ENCODE assay signal across 8 cellular contexts in the genomic region with DNA sequence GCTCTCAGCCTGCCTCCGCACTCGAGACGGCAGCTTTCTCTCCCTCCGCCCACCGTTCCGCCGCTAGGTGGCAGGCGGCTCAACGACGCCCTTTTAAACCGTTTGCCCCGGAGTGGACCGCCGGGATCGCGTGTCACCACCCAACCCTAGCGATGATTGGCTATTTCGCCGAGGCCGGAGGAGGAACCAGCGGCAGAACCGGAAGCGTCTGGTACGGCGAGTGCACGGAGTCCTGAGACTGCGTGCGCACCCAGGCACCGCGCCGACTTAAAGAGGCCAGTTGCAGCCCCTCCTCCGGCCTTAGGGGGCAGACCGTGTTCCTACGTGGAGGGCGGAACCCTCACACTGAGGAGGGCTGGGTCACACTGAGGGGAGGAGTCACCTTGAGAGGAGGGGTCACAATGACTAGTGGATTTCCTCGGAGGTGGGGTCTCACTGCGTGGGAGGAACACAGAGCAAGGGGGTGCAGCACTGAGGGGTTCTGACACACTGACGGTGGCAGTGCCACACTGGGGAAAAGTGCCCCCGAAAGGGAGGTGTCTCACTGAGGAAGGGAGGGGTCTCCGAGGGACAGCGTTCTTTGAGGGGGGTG. TPM values are rescaled to one million over a fixed set of nuclear protein-coding genes. Genes with fewer than 3 reads are reported as not detected.
DNase-seq lines count a peak whose midpoint lies in the region; ATAC-seq, FAIRE-seq and TF ChIP-seq lines count a peak whose summit lies in the region.

No MANE protein-coding gene starts in this region.

- H3K4ac ChIP-seq in H1 (replicated peaks; ENCODE audit: insufficient read length, low read depth, low read length) (no peak overlapping the region), mesenchymal stem cell (ENCODE audit: low read depth in 1 of 2, low read length in 2 of 2) (peak overlapping the region in 1 of 2 experiments; percentile 47)

- H3K27ac ChIP-seq in H1 (ENCODE audit: low read depth, low read length) (no peak overlapping the region), mesenchymal stem cell (ENCODE audit: low read length, poor library complexity, severe bottlenecking) (peak overlapping the region; percentile 80)

- H3K27me3 ChIP-seq in Caco-2 (replicated peaks; ENCODE audit: control insufficient read depth, insufficient read depth, low read length) (no peaks in the 10 kb centered on the region), H1 (replicated peaks in 1 of 4; ENCODE audit: control insufficient read depth in 3 of 4, extremely low read depth in 1 of 4, insufficient read depth in 3 of 4, low read length in 3 of 4) (no peaks in the 10 kb centered on the region), mesenchymal stem cell (ENCODE audit: control insufficient read depth in 1 of 2, insufficient read depth in 1 of 2, low read length in 2 of 2) (no peaks in the 10 kb centered on the region)

- H3K9ac ChIP-seq in H1 (replicated peaks in 1 of 4; ENCODE audit: extremely low read depth in 1 of 4, low read depth in 3 of 4, low read length in 3 of 4) (peak overlapping the region in 2 of 4 experiments; percentile 2 to 23; a peak in 2 of 7 replicates), mesenchymal stem cell (ENCODE audit: low read length) (peak overlapping the region; percentile 90)

- peak; percentile 55 to 70 for TF ChIP-seq RAD21 in H1 (IDR thresholded peaks at IDR 0.05 in 1 of 2, conservative IDR thresholded peaks at IDR 0.05 in 1 of 2; ENCODE audit: low read depth in 2 of 2, low read length in 2 of 2)

- H3K4me2 ChIP-seq in H1 (ENCODE audit: insufficient read depth in 1 of 2, low read depth in 2 of 2, low read length in 2 of 2) (peak overlapping the region; percentile 89 to 94), mesenchymal stem cell (ENCODE audit: low read length, poor library complexity, severe bottlenecking) (peak overlapping the region; percentile 97)

- no peak overlapping the region for H4K91ac ChIP-seq in H1 (replicated peaks; ENCODE audit: insufficient read length, low read length)
- H4K91ac ChIP-seq in mesenchymal stem cell (ENCODE audit: low read length) = no peak overlapping the region

- H2BK20ac ChIP-seq in H1 (ENCODE audit: low read length) = no peak overlapping the region

- no TSS peak for BruUV-seq in Caco-2 (replicated peaks; lab: Mats Ljungman, UMichigan)

- H3K14ac ChIP-seq in H1 (ENCODE audit: insufficient read length) = no peak overlapping the region
- no peak overlapping the region for H3K14ac ChIP-seq in mesenchymal stem cell (ENCODE audit: low read length in 2 of 2)

- peaks cover 0 to 2% of the 10 kb centered on the region in 2 experiments; a peak in 1 of 4 replicates for H3K79me2 ChIP-seq in H1 (ENCODE audit: control insufficient read depth in 1 of 2, insufficient read depth in 2 of 2, low read length in 2 of 2)

- no peak overlapping the region for H3K56ac ChIP-seq in H1 (replicated peaks; ENCODE audit: insufficient read length, low read depth, low read length)

- POLR2A ChIA-PET in Caco-2 (lab: Charles Lee) = interaction anchor here (0.5 to 1.6 kb wide), 9 partner anchors 16 to 128 kb away, joined by 3 to 10 read pairs (median 5); partner anchors contain the start of genes ARHGEF39, CCDC107, CREB3 and RMRP
- POLR2A ChIA-PET in H1 (lab: Charles Lee; ENCODE audit: partially characterized antibody) = interaction anchor here (0.6 to 1.0 kb wide), 6 partner anchors 9 to 266 kb away, joined by 3 to 4 read pairs (median 3); partner anchors contain the start of genes CCDC107, OR13J1 and RMRP

- H3K9me3 ChIP-seq in Caco-2 (no peaks in the 10 kb centered on the region), H1 (ENCODE audit: insufficient read depth in 2 of 2, low read depth in 1 of 2, low read length in 1 of 2) (no peaks in the 10 kb centered on the region), mesenchymal stem cell (ENCODE audit: control insufficient read depth, low read length) (no peaks in the 10 kb centered on the region)

- H3K36me3 Mint-ChIP-seq in Caco-2 (ENCODE audit: insufficient read depth, unreplicated experiment) = peaks cover 17% of the 10 kb centered on the region
- H3K36me3 Mint-ChIP-seq in activated CD8-positive, alpha-beta memory T cell treated with anti-CD3 and anti-CD28 coated beads, Interleukin-2, amount 10 ng/mL, durations not matched to agents 7 days and 5 days = peaks cover 11% of the 10 kb centered on the region

- H2BK120ac ChIP-seq in H1 (replicated peaks; ENCODE audit: low read depth, low read length) (no peak overlapping the region), mesenchymal stem cell (ENCODE audit: low read depth, low read length) (no peak overlapping the region)

- H3K18ac ChIP-seq in H1 (ENCODE audit: extremely low read depth, low read length) (peak overlapping the region; percentile 76), mesenchymal stem cell (ENCODE audit: low read depth in 1 of 2, low read length in 2 of 2) (peak overlapping the region in 1 of 2 experiments; percentile 79)

- H3K4me3 Mint-ChIP-seq in Caco-2 (ENCODE audit: unreplicated experiment) = peak overlapping the region; percentile 99
- peak overlapping the region; percentile 88 for H3K4me3 Mint-ChIP-seq in activated CD8-positive, alpha-beta memory T cell treated with anti-CD3 and anti-CD28 coated beads, Interleukin-2, amount 10 ng/mL, durations not matched to agents 7 days and 5 days

- H4K20me1 ChIP-seq in H1 (replicated peaks in 1 of 2; ENCODE audit: control insufficient read depth in 1 of 2, insufficient read depth in 2 of 2, low read length in 2 of 2) = peaks cover 0 to 15% of the 10 kb centered on the region in 2 experiments

- ATAC-seq in GM21360 (IDR thresholded peaks at IDR 0.05; ENCODE audit: unreplicated experiment) = peak; percentile 79
- peak; percentile 89 for ATAC-seq in activated CD8-positive, alpha-beta memory T cell treated with anti-CD3 and anti-CD28 coated beads, Interleukin-2, amount 10 ng/mL, durations not matched to agents 7 days and 5 days

- DNase-seq in Caco-2 (peak; percentile 99 to 100), HT1080 (ENCODE audit: low read depth) (peak; percentile 99), NOMO-1 (lab: John Stamatoyannopoulos, UW; ENCODE audit: unreplicated experiment in 2 of 2) (peak; percentile 100), H1 (ENCODE audit: low read depth in 1 of 2, low spot score in 2 of 2) (peak; percentile 98 to 100), mesenchymal stem cell (peak; percentile 100)
- DNase-seq in activated CD8-positive, alpha-beta memory T cell treated with anti-CD3 and anti-CD28 coated beads, Interleukin-2, amount 10 ng/mL, durations not matched to agents 7 days and 5 days = peak; percentile 100
- DNase-seq in stimulated activated CD8-positive, alpha-beta memory T cell treated with anti-CD3 and anti-CD28 coated beads, Interleukin-12 subunit alpha, Interleukin-12 subunit beta, amount 100 ng/mL, for 4 hours (ENCODE audit: low read depth) = peak; percentile 98

- H3K23me2 ChIP-seq in H1 (ENCODE audit: low read depth, low read length) = peaks cover 13% of the 10 kb centered on the region

- H2AFZ ChIP-seq in H1 (ENCODE audit: low read length) (peak overlapping the region; percentile 95), mesenchymal stem cell (ENCODE audit: low read depth, low read length) (peak overlapping the region; percentile 79)

- no peak overlapping the region for H4K8ac ChIP-seq in H1 (ENCODE audit: extremely low read depth, insufficient read depth, low read length)
- H4K8ac ChIP-seq in mesenchymal stem cell (ENCODE audit: low read length) = peak overlapping the region; percentile 8

- WGBS in H1 (ENCODE audit: extremely low coverage in 1 of 2, insufficient coverage in 1 of 2, insufficient read length in 1 of 2, insufficient replicate concordance in 2 of 2, low coverage in 1 of 2, low lambda C conversion rate in 2 of 2, missing lambda C conversion rate in 1 of 2), 2 experiments = 1% methylated on average over 34 of the region's 41 CpGs; no CpG with 5 or more reads in 1 of the 2 experiments
- 1% methylated on average over 41 of the region's 41 CpGs for WGBS in mesenchymal stem cell

- peak; percentile 78 to 83 for TF ChIP-seq CTCF in Caco-2 (IDR thresholded peaks at IDR 0.05; ENCODE audit: insufficient read depth in 1 of 2, low read depth in 1 of 2, low read length in 1 of 2, severe bottlenecking in 1 of 2, unreplicated experiment in 1 of 2)
- TF ChIP-seq CTCF in H1 (IDR thresholded peaks at IDR 0.05; ENCODE audit: control extremely low read depth in 1 of 3, insufficient read depth in 1 of 3, low read depth in 1 of 3, low read length in 3 of 3) = peak; percentile 77 to 86 (median 84)

- H2BK15ac ChIP-seq in H1 (ENCODE audit: low read length) = no peak overlapping the region
- H2BK15ac ChIP-seq in mesenchymal stem cell (ENCODE audit: low read depth, poor library complexity, severe bottlenecking) = no peak overlapping the region

- no peak overlapping the region for H3K23ac ChIP-seq in H1 (ENCODE audit: insufficient read length)
- H3K23ac ChIP-seq in mesenchymal stem cell (ENCODE audit: low read length in 2 of 2) = no peak overlapping the region

- H2BK12ac ChIP-seq in H1 (ENCODE audit: low read depth, low read length) (no peak overlapping the region), mesenchymal stem cell (ENCODE audit: low read length in 2 of 2) (peak overlapping the region in 1 of 2 experiments; percentile 37)

- peak overlapping the region; percentile 86; the same call in 1 of the 2 replicates for H2BK5ac ChIP-seq in H1 (ENCODE audit: low read depth, low read length)
- H2BK5ac ChIP-seq in mesenchymal stem cell (ENCODE audit: low read depth, low read length, poor library complexity, severe bottlenecking) = no peak overlapping the region

- H2AK5ac ChIP-seq in H1 (ENCODE audit: low read depth, low read length) (no peak overlapping the region), mesenchymal stem cell (ENCODE audit: low read length, severe bottlenecking) (no peak overlapping the region)

- no peak; a peak in 1 of 3 replicates for TF ChIP-seq EP300 in H1 (IDR thresholded peaks at IDR 0.05; ENCODE audit: borderline replicate concordance in 1 of 2, low read depth in 2 of 2, low read length in 2 of 2)

- H3K4me3 ChIP-seq in Caco-2 (ENCODE audit: low read depth, low read length) (peak overlapping the region; percentile 92), H1 (ENCODE audit: extremely low read depth in 1 of 4, insufficient read depth in 2 of 4, low read depth in 3 of 4, low read length in 4 of 4) (peak overlapping the region; percentile 55 to 76 (median 66)), mesenchymal stem cell (ENCODE audit: insufficient read depth in 1 of 2, low read depth in 1 of 2, low read length in 2 of 2) (peak overlapping the region; percentile 86 to 94)

- intact Hi-C loops in Caco-2 (cut with micrococcal nuclease; ENCODE audit: unreplicated experiment) = loop anchor here (1.0 to 5.0 kb wide), 5 partner anchors 42 to 492 kb away; partner anchors contain the start of genes CREB3 and TLN1

- FAIRE-seq in H1 (lab: Jason Lieb, UNC) = peak; percentile 73

- H3K79me1 ChIP-seq in H1 (ENCODE audit: low read depth, low read length) (no peaks in the 10 kb centered on the region; the same call in 1 of the 2 replicates), mesenchymal stem cell (replicated peaks; ENCODE audit: low read length, poor library complexity, severe bottlenecking) (peaks cover 20% of the 10 kb centered on the region)

- H3K4me1 ChIP-seq in Caco-2 (peaks cover 16% of the 10 kb centered on the region), H1 (replicated peaks in 1 of 4; ENCODE audit: control insufficient read depth in 3 of 4, insufficient read depth in 4 of 4, low read length in 3 of 4) (peaks cover 0 to 15% (median 9%) of the 10 kb centered on the region in 4 experiments; a peak in 6 of 7 replicates), mesenchymal stem cell (ENCODE audit: control insufficient read depth, insufficient read depth, low read depth, low read length) (peaks cover 23% of the 10 kb centered on the region)

- H3K27me3 Mint-ChIP-seq in Caco-2 (ENCODE audit: insufficient read depth, unreplicated experiment) = no peaks in the 10 kb centered on the region
- no peaks in the 10 kb centered on the region for H3K27me3 Mint-ChIP-seq in activated CD8-positive, alpha-beta memory T cell treated with anti-CD3 and anti-CD28 coated beads, Interleukin-2, amount 10 ng/mL, durations not matched to agents 7 days and 5 days

- no peaks in the 10 kb centered on the region for H3K9me3 Mint-ChIP-seq in Caco-2 (ENCODE audit: unreplicated experiment)
- H3K9me3 Mint-ChIP-seq in activated CD8-positive, alpha-beta memory T cell treated with anti-CD3 and anti-CD28 coated beads, Interleukin-2, amount 10 ng/mL, durations not matched to agents 7 days and 5 days (ENCODE audit: low read depth) = no peaks in the 10 kb centered on the region

- H3K36me3 ChIP-seq in Caco-2 (ENCODE audit: control insufficient read depth, insufficient read depth, low read length) (no peaks in the 10 kb centered on the region), H1 (ENCODE audit: control insufficient read depth in 2 of 4, insufficient read depth in 4 of 4, low read length in 3 of 4) (peaks cover 2 to 6% (median 4%) of the 10 kb centered on the region in 4 experiments; a peak in 5 of 8 replicates), mesenchymal stem cell (ENCODE audit: control insufficient read depth in 1 of 2, insufficient read depth in 2 of 2, low read depth in 1 of 2, low read length in 2 of 2) (peaks cover 20 to 23% of the 10 kb centered on the region in 2 experiments)

- peak in 1 of 2 experiments; percentile 60; a peak in 2 of 3 replicates for TF ChIP-seq POLR2A in H1 (IDR thresholded peaks at IDR 0.05; ENCODE audit: control extremely low read depth in 1 of 2, low read depth in 2 of 2, low read length in 2 of 2)

- H3K4me1 Mint-ChIP-seq in Caco-2 (ENCODE audit: low read depth, unreplicated experiment) = peaks cover 23% of the 10 kb centered on the region
- peaks cover 30% of the 10 kb centered on the region for H3K4me1 Mint-ChIP-seq in activated CD8-positive, alpha-beta memory T cell treated with anti-CD3 and anti-CD28 coated beads, Interleukin-2, amount 10 ng/mL, durations not matched to agents 7 days and 5 days

- CTCF ChIA-PET in Caco-2 (lab: Charles Lee) = interaction anchor here (0.6 to 1.3 kb wide), 22 partner anchors 9 to 443 kb away, joined by 3 to 24 read pairs (median 4); partner anchors contain the start of genes ARHGEF39, CCDC107, CREB3 and FAM221B
- CTCF ChIA-PET in activated CD8-positive, alpha-beta memory T cell treated with anti-CD3 and anti-CD28 coated beads, Interleukin-2, amount 10 ng/mL, durations not matched to agents 7 days and 5 days (lab: Charles Lee) = interaction anchor here (0.6 to 4.7 kb wide), 32 partner anchors 9 to 615 kb away, joined by 3 to 63 read pairs (median 5); partner anchors contain the start of genes ARHGEF39, CCDC107, CD72 and CREB3
- CTCF ChIA-PET in H1 (lab: Charles Lee; ENCODE audit: partially characterized antibody) = interaction anchor here (0.5 to 2.1 kb wide), 25 partner anchors 8 to 1005 kb away, joined by 3 to 21 read pairs (median 4); partner anchors contain the start of genes ARHGEF39, CD72 and PIGO

- no peak overlapping the region for H4K5ac ChIP-seq in H1 (ENCODE audit: insufficient read length, low read depth, low read length)

- H3K27ac Mint-ChIP-seq in Caco-2 (ENCODE audit: unreplicated experiment) = peak overlapping the region; percentile 99
- H3K27ac Mint-ChIP-seq in activated CD8-positive, alpha-beta memory T cell treated with anti-CD3 and anti-CD28 coated beads, Interleukin-2, amount 10 ng/mL, durations not matched to agents 7 days and 5 days = peak overlapping the region; percentile 98

RNA-seq across cellular contexts. Expression of gene TESK1, which starts 1.0 kb away (rescaled TPM):
- total RNA-seq in Caco-2 (2022) = 27.9 and 30.1 TPM in 2 replicates
- total RNA-seq in HT1080 (2014; rRNA removed; shearing (Covaris generic)) = 5.4 and 9.2 TPM in 2 replicates
- polyA plus RNA-seq in HT1080 (2015; cell fraction: cytosol; rRNA removed) = 14.4 and 14.5 TPM in 2 replicates
- 29.7 and 38.9 TPM in 2 replicates for polyA plus RNA-seq in HT1080 (2015; cell fraction: nucleus; rRNA removed)
- 10 to 100 TPM; 27.9 to 37.1 TPM for total RNA-seq in activated CD8-positive, alpha-beta memory T cell treated with anti-CD3 and anti-CD28 coated beads, Interleukin-2, amount 10 ng/mL, durations not matched to agents 7 days and 5 days
- total RNA-seq in H1 (2021; fragmentation: NEBNext Ultra II Directional; extraction: Animal tissue kit (Norgen Biotek cat#: 25700)) = 13.9 and 17.5 TPM in 2 replicates
- polyA plus RNA-seq in H1 (2011; rRNA removed) = 13.5 and 19.2 TPM in 2 replicates
- polyA plus RNA-seq in H1 (2011; cell fraction: cytosol; rRNA removed) = 11.6 TPM
- polyA plus RNA-seq in H1 (2011; cell fraction: nucleus; rRNA removed) = 39.3 TPM
- polyA plus RNA-seq in H1 (2012, experiment 1 of 2) = 14.6 to 19.1 TPM (median 18.6 TPM) in 4 replicates
- polyA plus RNA-seq in H1 (2012, experiment 2 of 2) = 10.3 TPM
- polyA plus RNA-seq in H1 (2013, experiment 1 of 2) = 14.8 TPM
- 13.2 TPM for polyA plus RNA-seq in H1 (2013, experiment 2 of 2)
- 8.2 and 9.3 TPM in 2 replicates for polyA minus RNA-seq in H1 (2011; rRNA and poly(A)+ RNA removed)
- polyA minus RNA-seq in H1 (2011; cell fraction: cytosol; rRNA and poly(A)+ RNA removed) = 6.1 TPM
- 11.2 TPM for polyA minus RNA-seq in H1 (2011; cell fraction: nucleus; rRNA and poly(A)+ RNA removed)
- polyA plus RNA-seq in mesenchymal stem cell (2013, experiment 1 of 2) = 22.3 TPM
- 21.5 TPM for polyA plus RNA-seq in mesenchymal stem cell (2013, experiment 2 of 2)

RNA-seq across cellular contexts. Expression of gene CD72, which starts 14.1 kb away (rescaled TPM):
- 0.70 and 0.95 TPM in 2 replicates for total RNA-seq in Caco-2 (2022)
- 0.27 TPM in 1 of 2 replicates, not detected in the other for total RNA-seq in HT1080 (2014; rRNA removed; shearing (Covaris generic))
- polyA plus RNA-seq in HT1080 (2015; cell fraction: cytosol; rRNA removed) = 0.43 TPM in 1 of 2 replicates, not detected in the other
- 0.18 TPM in 1 of 2 replicates, not detected in the other for polyA plus RNA-seq in HT1080 (2015; cell fraction: nucleus; rRNA removed)
- 10 to 100 TPM; 11.4 to 11.9 TPM for total RNA-seq in activated CD8-positive, alpha-beta memory T cell treated with anti-CD3 and anti-CD28 coated beads, Interleukin-2, amount 10 ng/mL, durations not matched to agents 7 days and 5 days
- total RNA-seq in H1 (2021; fragmentation: NEBNext Ultra II Directional; extraction: Animal tissue kit (Norgen Biotek cat#: 25700)) = 4.0 and 4.5 TPM in 2 replicates
- polyA plus RNA-seq in H1 (2011; rRNA removed) = 4.5 and 4.9 TPM in 2 replicates
- 5.5 TPM for polyA plus RNA-seq in H1 (2011; cell fraction: cytosol; rRNA removed)
- 8.2 TPM for polyA plus RNA-seq in H1 (2011; cell fraction: nucleus; rRNA removed)
- 2.7 to 4.9 TPM (median 4.2 TPM) in 4 replicates for polyA plus RNA-seq in H1 (2012, experiment 1 of 2)
- 3.2 TPM for polyA plus RNA-seq in H1 (2012, experiment 2 of 2)
- polyA plus RNA-seq in H1 (2013, experiment 1 of 2) = 4.1 TPM
- polyA plus RNA-seq in H1 (2013, experiment 2 of 2) = 3.0 TPM
- polyA minus RNA-seq in H1 (2011; rRNA and poly(A)+ RNA removed) = 2.7 and 3.9 TPM in 2 replicates
- 2.5 TPM for polyA minus RNA-seq in H1 (2011; cell fraction: cytosol; rRNA and poly(A)+ RNA removed)
- polyA minus RNA-seq in H1 (2011; cell fraction: nucleus; rRNA and poly(A)+ RNA removed) = 3.0 TPM
- 0.47 TPM for polyA plus RNA-seq in mesenchymal stem cell (2013, experiment 1 of 2)
- 0.32 TPM for polyA plus RNA-seq in mesenchymal stem cell (2013, experiment 2 of 2)

RNA-seq across cellular contexts. Expression of gene SIT1, which starts 46.6 kb away (rescaled TPM):
- total RNA-seq in Caco-2 (2022) = not detected in 2 replicates
- total RNA-seq in HT1080 (2014; rRNA removed; shearing (Covaris generic)) = not detected in 2 replicates
- not detected in 2 replicates for polyA plus RNA-seq in HT1080 (2015; cell fraction: cytosol; rRNA removed)
- polyA plus RNA-seq in HT1080 (2015; cell fraction: nucleus; rRNA removed) = not detected in 2 replicates
- 100 to 1,000 TPM; 144 to 155 TPM for total RNA-seq in activated CD8-positive, alpha-beta memory T cell treated with anti-CD3 and anti-CD28 coated beads, Interleukin-2, amount 10 ng/mL, durations not matched to agents 7 days and 5 days
- total RNA-seq in H1 (2021; fragmentation: NEBNext Ultra II Directional; extraction: Animal tissue kit (Norgen Biotek cat#: 25700)) = 7.8 and 8.2 TPM in 2 replicates
- 11.4 and 12.8 TPM in 2 replicates for polyA plus RNA-seq in H1 (2011; rRNA removed)
- polyA plus RNA-seq in H1 (2011; cell fraction: cytosol; rRNA removed) = 10.7 TPM
- polyA plus RNA-seq in H1 (2011; cell fraction: nucleus; rRNA removed) = 7.5 TPM
- polyA plus RNA-seq in H1 (2012, experiment 1 of 2) = 4.5 to 6.7 TPM (median 5.3 TPM) in 4 replicates
- polyA plus RNA-seq in H1 (2012, experiment 2 of 2) = 7.9 TPM
- 2.0 TPM for polyA plus RNA-seq in H1 (2013, experiment 1 of 2)
- 2.5 TPM for polyA plus RNA-seq in H1 (2013, experiment 2 of 2)
- 2.5 TPM in 2 replicates for polyA minus RNA-seq in H1 (2011; rRNA and poly(A)+ RNA removed)
- 2.6 TPM for polyA minus RNA-seq in H1 (2011; cell fraction: cytosol; rRNA and poly(A)+ RNA removed)
- polyA minus RNA-seq in H1 (2011; cell fraction: nucleus; rRNA and poly(A)+ RNA removed) = 1.8 TPM
- not detected for polyA plus RNA-seq in mesenchymal stem cell (2013, experiment 1 of 2)
- polyA plus RNA-seq in mesenchymal stem cell (2013, experiment 2 of 2) = not detected

RNA-seq across cellular contexts. Expression of gene RMRP, which starts 53.7 kb away (rescaled TPM):
- total RNA-seq in Caco-2 (2022) = 10,161 and 10,726 TPM in 2 replicates
- 6,816 and 22,210 TPM in 2 replicates for total RNA-seq in HT1080 (2014; rRNA removed; shearing (Covaris generic))
- polyA plus RNA-seq in HT1080 (2015; cell fraction: cytosol; rRNA removed) = not detected in 2 replicates
- polyA plus RNA-seq in HT1080 (2015; cell fraction: nucleus; rRNA removed) = not detected in 2 replicates
- over 10,000 TPM in 1 of 2 experiments, 1,000 to 10,000 TPM in 1; 6,751 to 13,083 TPM for total RNA-seq in activated CD8-positive, alpha-beta memory T cell treated with anti-CD3 and anti-CD28 coated beads, Interleukin-2, amount 10 ng/mL, durations not matched to agents 7 days and 5 days
- 14,987 and 16,528 TPM in 2 replicates for total RNA-seq in H1 (2021; fragmentation: NEBNext Ultra II Directional; extraction: Animal tissue kit (Norgen Biotek cat#: 25700))
- 105 and 169 TPM in 2 replicates for polyA plus RNA-seq in H1 (2011; rRNA removed)
- 147 TPM for polyA plus RNA-seq in H1 (2011; cell fraction: cytosol; rRNA removed)
- polyA plus RNA-seq in H1 (2011; cell fraction: nucleus; rRNA removed) = 8,272 TPM
- 41.1 to 222 TPM (median 149 TPM) in 4 replicates for polyA plus RNA-seq in H1 (2012, experiment 1 of 2)
- 95.4 TPM for polyA plus RNA-seq in H1 (2012, experiment 2 of 2)
- not detected for polyA plus RNA-seq in H1 (2013, experiment 1 of 2)
- not detected for polyA plus RNA-seq in H1 (2013, experiment 2 of 2)
- 22,686 and 26,507 TPM in 2 replicates for polyA minus RNA-seq in H1 (2011; rRNA and poly(A)+ RNA removed)
- polyA minus RNA-seq in H1 (2011; cell fraction: cytosol; rRNA and poly(A)+ RNA removed) = 25,731 TPM
- 138,882 TPM for polyA minus RNA-seq in H1 (2011; cell fraction: nucleus; rRNA and poly(A)+ RNA removed)
- not detected for polyA plus RNA-seq in mesenchymal stem cell (2013, experiment 1 of 2)
- polyA plus RNA-seq in mesenchymal stem cell (2013, experiment 2 of 2) = not detected

RNA-seq across cellular contexts. Expression of gene CCDC107, which starts 54.0 kb away (rescaled TPM):
- total RNA-seq in Caco-2 (2022) = 11.8 and 12.1 TPM in 2 replicates
- 9.2 and 9.3 TPM in 2 replicates for total RNA-seq in HT1080 (2014; rRNA removed; shearing (Covaris generic))
- polyA plus RNA-seq in HT1080 (2015; cell fraction: cytosol; rRNA removed) = 4.2 and 6.2 TPM in 2 replicates
- polyA plus RNA-seq in HT1080 (2015; cell fraction: nucleus; rRNA removed) = 3.5 and 3.7 TPM in 2 replicates
- total RNA-seq in activated CD8-positive, alpha-beta memory T cell treated with anti-CD3 and anti-CD28 coated beads, Interleukin-2, amount 10 ng/mL, durations not matched to agents 7 days and 5 days = 10 to 100 TPM; 28.7 to 29.4 TPM
- 9.0 and 10.5 TPM in 2 replicates for total RNA-seq in H1 (2021; fragmentation: NEBNext Ultra II Directional; extraction: Animal tissue kit (Norgen Biotek cat#: 25700))
- 8.2 and 8.6 TPM in 2 replicates for polyA plus RNA-seq in H1 (2011; rRNA removed)
- polyA plus RNA-seq in H1 (2011; cell fraction: cytosol; rRNA removed) = 10.2 TPM
- polyA plus RNA-seq in H1 (2011; cell fraction: nucleus; rRNA removed) = 9.0 TPM
- 5.6 to 10.9 TPM (median 9.7 TPM) in 4 replicates for polyA plus RNA-seq in H1 (2012, experiment 1 of 2)
- 7.0 TPM for polyA plus RNA-seq in H1 (2012, experiment 2 of 2)
- 9.5 TPM for polyA plus RNA-seq in H1 (2013, experiment 1 of 2)
- 10.1 TPM for polyA plus RNA-seq in H1 (2013, experiment 2 of 2)
- 2.7 and 3.1 TPM in 2 replicates for polyA minus RNA-seq in H1 (2011; rRNA and poly(A)+ RNA removed)
- polyA minus RNA-seq in H1 (2011; cell fraction: cytosol; rRNA and poly(A)+ RNA removed) = 5.0 TPM
- polyA minus RNA-seq in H1 (2011; cell fraction: nucleus; rRNA and poly(A)+ RNA removed) = 4.1 TPM
- 21.7 TPM for polyA plus RNA-seq in mesenchymal stem cell (2013, experiment 1 of 2)
- polyA plus RNA-seq in mesenchymal stem cell (2013, experiment 2 of 2) = 20.5 TPM

Comparison
In these comparisons a context has a peak if more than half of its experiments do, and no peak if none do; other contexts are left out.
1. RNA of gene SIT1, which starts 46.6 kb away (total RNA-seq): 144 to 155 TPM in activated CD8-positive, alpha-beta memory T cell treated with anti-CD3 and anti-CD28 coated beads, Interleukin-2, amount 10 ng/mL, durations not matched to agents 7 days and 5 days; 7.8 to 8.2 TPM in H1, not detected in Caco-2 and not detected in HT1080; every median in the first group is over 10 times any median in the second.
2. Peak in every context shown above with its lines, with median percentiles within 50 percentile points of each other: DNase-seq and H3K4me3 ChIP-seq.